Comparison of ENCODE assay signal across 11 cellular contexts in genomic region chr22:18060646-18061620, GRCh38. TPM values are rescaled to one million over a fixed set of nuclear protein-coding genes. Genes with fewer than 3 reads are reported as not detected.
DNase-seq lines count a peak whose midpoint lies in the region; ATAC-seq lines count a peak whose summit lies in the region.
"Had no signal": no experiment of that assay in that cellular context is flagged by ENCODE, and none has a peak within 500 bp of the region (broad histone marks: within the 10 kb centered on the region; RNA-seq: fewer than 3 reads in every experiment).

No MANE protein-coding gene starts in this region.

- no peaks in the 10 kb centered on the region for H4K20me1 ChIP-seq in Karpas-422 (ENCODE audit: insufficient read depth, low read depth, low read length)

- POLR2A ChIA-PET in naive thymus-derived CD4-positive, alpha-beta T cell (lab: Charles Lee): interaction anchor here (0.7 kb wide), 1 partner anchor 32 kb away, joined by 3 read pairs; no protein-coding TSS in a partner anchor

- ATAC-seq in naive thymus-derived CD4-positive, alpha-beta T cell: no peak
- ATAC-seq: T-cell had no signal

- peaks cover 0 to 6% (median 0%) of the 10 kb centered on the region in 7 donors for H3K4me1 Mint-ChIP-seq in naive thymus-derived CD4-positive, alpha-beta T cell

- no peak overlapping the region for H3K4me3 Mint-ChIP-seq in naive thymus-derived CD4-positive, alpha-beta T cell
- H3K4me3 Mint-ChIP-seq: mesothelial cell of epicardium, T-cell had no signal

- H3K27ac Mint-ChIP-seq in naive thymus-derived CD4-positive, alpha-beta T cell: no peak overlapping the region
- H3K27ac Mint-ChIP-seq: mesothelial cell of epicardium, T-cell had no signal

- H3K9me3 ChIP-seq in Karpas-422 (ENCODE audit: low read length) (no peaks in the 10 kb centered on the region), muscle layer of colon (ENCODE audit: low read length) (no peaks in the 10 kb centered on the region)
- H3K9me3 ChIP-seq in naive thymus-derived CD4-positive, alpha-beta T cell (ENCODE audit: control insufficient read depth in 2 of 3, low read length in 3 of 3): no peaks in the 10 kb centered on the region

- H3K4me2 ChIP-seq in Karpas-422 (ENCODE audit: low read depth, low read length, poor library complexity, severe bottlenecking): no peak overlapping the region

- H3K4me3 ChIP-seq in Karpas-422 (ENCODE audit: low read length) (no peak overlapping the region), muscle layer of colon (ENCODE audit: low read depth in 1 of 2, low read length in 2 of 2) (no peak overlapping the region)
- H3K4me3 ChIP-seq in naive thymus-derived CD4-positive, alpha-beta T cell (ENCODE audit: low read length): no peak overlapping the region

- no peaks in the 10 kb centered on the region for H3K27me3 ChIP-seq in Karpas-422 (ENCODE audit: low read length)
- no peaks in the 10 kb centered on the region for H3K27me3 ChIP-seq in muscle layer of colon (ENCODE audit: control insufficient read depth in 1 of 2, insufficient read depth in 2 of 2, low read length in 2 of 2)
- H3K27me3 ChIP-seq in naive thymus-derived CD4-positive, alpha-beta T cell (ENCODE audit: control insufficient read depth in 2 of 2, insufficient read depth in 2 of 2, low read length in 2 of 2): no peaks in the 10 kb centered on the region

- H3K27me3 Mint-ChIP-seq in naive thymus-derived CD4-positive, alpha-beta T cell: peaks cover 22 to 29% (median 24%) of the 10 kb centered on the region in 5 donors

- no peaks in the 10 kb centered on the region for H3K79me2 ChIP-seq in Karpas-422 (ENCODE audit: low read length)

- no peak overlapping the region for H2AFZ ChIP-seq in Karpas-422 (ENCODE audit: low read length)

- CTCF ChIA-PET in naive thymus-derived CD4-positive, alpha-beta T cell (lab: Charles Lee): interaction anchor here (1.0 kb wide), 1 partner anchor 15 kb away, joined by 4 read pairs; no protein-coding TSS in a partner anchor

- no peak overlapping the region for H3K9ac ChIP-seq in Karpas-422 (ENCODE audit: low read length)
- H3K9ac ChIP-seq in muscle layer of colon (ENCODE audit: low read length): no peak overlapping the region

- peak; percentile 45 for DNase-seq in A172 (ENCODE audit: low spot score)
- DNase-seq in Karpas-422: peak; percentile 12
- DNase-seq in dedifferentiated amniotic fluid mesenchymal stem cell (ENCODE audit: extremely low spot score): peak; percentile 44
- DNase-seq in superior temporal gyrus (ENCODE audit: extremely low spot score): no peak
- DNase-seq in naive thymus-derived CD4-positive, alpha-beta T cell: no peak
- DNase-seq in DMS114 treated with DMSO at 0.1 percent for 48 hours (lab: John Stamatoyannopoulos, UW; ENCODE audit: unreplicated experiment): no peak
- no peak for DNase-seq in effector CD8-positive, alpha-beta T cell (lab: John Stamatoyannopoulos, UW)
- DNase-seq: activated T-cell treated with anti-CD3 and anti-CD28 coated beads, Interleukin-2, amount 50 U/mL, for 1 hour; T-cell had no signal

- no peaks in the 10 kb centered on the region for H3K36me3 Mint-ChIP-seq in naive thymus-derived CD4-positive, alpha-beta T cell
- H3K36me3 Mint-ChIP-seq: mesothelial cell of epicardium, T-cell had no signal

- H3K27ac ChIP-seq in Karpas-422 (ENCODE audit: low read length) (no peak overlapping the region), muscle layer of colon (ENCODE audit: low read depth, low read length) (peak overlapping the region; percentile 61)
- H3K27ac ChIP-seq in naive thymus-derived CD4-positive, alpha-beta T cell (ENCODE audit: low read depth, low read length): no peak overlapping the region

- H3K9me2 ChIP-seq in Karpas-422 (replicated peaks; ENCODE audit: insufficient read depth, low read length): no peaks in the 10 kb centered on the region

- peaks cover 0 to 3% (median 0%) of the 10 kb centered on the region in 11 donors for H3K9me3 Mint-ChIP-seq in naive thymus-derived CD4-positive, alpha-beta T cell
- H3K9me3 Mint-ChIP-seq: mesothelial cell of epicardium, T-cell had no signal

- intact Hi-C loops in naive thymus-derived CD4-positive, alpha-beta T cell (cut with micrococcal nuclease): no loop called here

- H3K36me3 ChIP-seq in Karpas-422 (ENCODE audit: insufficient read depth, low read length) (no peaks in the 10 kb centered on the region), muscle layer of colon (ENCODE audit: insufficient read depth, low read length) (no peaks in the 10 kb centered on the region)
- H3K36me3 ChIP-seq in naive thymus-derived CD4-positive, alpha-beta T cell (ENCODE audit: control insufficient read depth in 2 of 3, insufficient read depth in 3 of 3, low read length in 3 of 3): no peaks in the 10 kb centered on the region

- H3K4me1 ChIP-seq in Karpas-422 (ENCODE audit: low read length): peaks cover 47% of the 10 kb centered on the region
- H3K4me1 ChIP-seq in muscle layer of colon (ENCODE audit: insufficient read depth, low read length): peaks cover 44% of the 10 kb centered on the region
- H3K4me1 ChIP-seq in naive thymus-derived CD4-positive, alpha-beta T cell (ENCODE audit: control insufficient read depth in 2 of 2, insufficient read depth in 2 of 2, low read length in 2 of 2): no peaks in the 10 kb centered on the region

RNA-seq across cellular contexts. Expression of gene PEX26, which starts 16.9 kb away (rescaled TPM):
- 12.4 and 15.9 TPM in 2 replicates for total RNA-seq in A172 (2014; rRNA removed; shearing (Covaris generic))
- 22.4 and 27.5 TPM in 2 replicates for total RNA-seq in Karpas-422 (2014; rRNA removed; shearing (Covaris generic); ENCODE audit: low replicate concordance)
- 10 to 100 TPM; 30.1 to 42.8 (median 35.5) TPM for total RNA-seq in naive thymus-derived CD4-positive, alpha-beta T cell
- 1 to 10 TPM; 3.8 to 4.1 TPM for polyA plus RNA-seq in naive thymus-derived CD4-positive, alpha-beta T cell

RNA-seq across cellular contexts. Expression of gene MICAL3, which starts 36.6 kb away (rescaled TPM):
- 13.4 and 15.2 TPM in 2 replicates for total RNA-seq in A172 (2014; rRNA removed; shearing (Covaris generic))
- 54.9 and 64.1 TPM in 2 replicates for total RNA-seq in Karpas-422 (2014; rRNA removed; shearing (Covaris generic); ENCODE audit: low replicate concordance)
- total RNA-seq in naive thymus-derived CD4-positive, alpha-beta T cell: 10 to 100 TPM; 10.0 to 43.9 (median 17.1) TPM
- under 1 TPM; 0.28 to 0.68 TPM for polyA plus RNA-seq in naive thymus-derived CD4-positive, alpha-beta T cell

RNA-seq across cellular contexts. Expression of gene TUBA8, which starts 49.7 kb away (rescaled TPM):
- total RNA-seq in A172 (2014; rRNA removed; shearing (Covaris generic)): 0.29 and 1.3 TPM in 2 replicates
- total RNA-seq in Karpas-422 (2014; rRNA removed; shearing (Covaris generic); ENCODE audit: low replicate concordance): 1.5 and 3.0 TPM in 2 replicates
- 1 to 10 TPM; 1.6 to 3.5 (median 3.2) TPM for total RNA-seq in naive thymus-derived CD4-positive, alpha-beta T cell
- under 1 TPM; 0.33 to 0.39 TPM for polyA plus RNA-seq in naive thymus-derived CD4-positive, alpha-beta T cell

Comparison
In these comparisons a context has a peak if more than half of its experiments do, and no peak if none do; other contexts are left out.
1. DNase-seq: peak in A172 (single experiment), Karpas-422 (single experiment) and dedifferentiated amniotic fluid mesenchymal stem cell (single experiment); none in superior temporal gyrus (single experiment), naive thymus-derived CD4-positive, alpha-beta T cell (0 of 9), DMS114 treated with DMSO at 0.1 percent for 48 hours (single experiment) and effector CD8-positive, alpha-beta T cell (single experiment).